9 cellular contexts compared by ENCODE assay signal in genomic region chr20:54475334-54476287, GRCh38. TPM values are rescaled to one million over a fixed set of nuclear protein-coding genes. Genes with fewer than 3 reads are reported as not detected.
DNase-seq lines count a peak whose midpoint lies in the region; ATAC-seq, FAIRE-seq and TF ChIP-seq lines count a peak whose summit lies in the region.
"Had no signal": no experiment of that assay in that cellular context is flagged by ENCODE, and none has a peak within 500 bp of the region (broad histone marks: within the 10 kb centered on the region; RNA-seq: fewer than 3 reads in every experiment).

Gene DOK5, plus strand, starts transcription at chr20:54475593. Its CDS starts 354 bp downstream, at chr20:54475947.

- H3K27ac Mint-ChIP-seq in progenitor cell of endocrine pancreas = peak within 1 kb of the TSS; percentile 12
- H3K27ac Mint-ChIP-seq: activated B cell treated with CpG ODN at 0.5 μM for 24 hours had no signal

- no peak for ATAC-seq in HG02981 (IDR thresholded peaks at IDR 0.05; ENCODE audit: unreplicated experiment)

- H3K27me3 ChIP-seq in adipocyte (replicated peaks; ENCODE audit: control insufficient read depth, insufficient read depth, low read length) (no peaks in the 10 kb centered on the region), right atrium auricular region (no peaks in the 10 kb centered on the region)

- H3K36me3 Mint-ChIP-seq in progenitor cell of endocrine pancreas (ENCODE audit: insufficient read depth) = no peaks in the 10 kb centered on the region

- FAIRE-seq in RCC 7860 (lab: Jason Lieb, UNC) = no peak

- DNase-seq in ELF-1 (ENCODE audit: low read depth, low spot score) = peak; percentile 44
- peak; percentile 91 for DNase-seq in adipocyte (ENCODE audit: low read depth)
- DNase-seq in right atrium auricular region (ENCODE audit: low spot score) = peak; percentile 62
- DNase-seq in progenitor cell of endocrine pancreas (ENCODE audit: low spot score, unreplicated experiment) = peak; percentile 16
- DNase-seq in NCI-H2196 treated with DMSO at 0.1 percent for 48 hours (lab: John Stamatoyannopoulos, UW; ENCODE audit: unreplicated experiment) = no peak
- DNase-seq in RCC 7860 (ENCODE audit: low spot score) = no peak
- no peak for DNase-seq in stimulated activated naive CD4-positive, alpha-beta T cell (lab: John Stamatoyannopoulos, UW)
- DNase-seq: activated B cell treated with CpG ODN at 0.5 μM for 24 hours had no signal

- peak within 1 kb of the TSS; percentile 95 for H3K4me3 ChIP-seq in adipocyte (ENCODE audit: low read length)
- H3K4me3 ChIP-seq in right atrium auricular region = peak within 1 kb of the TSS; percentile 59 to 69

- peak within 1 kb of the TSS; percentile 84 for H3K9ac ChIP-seq in adipocyte (ENCODE audit: low read length)

- H3K4me1 ChIP-seq in adipocyte (ENCODE audit: control insufficient read depth, insufficient read depth, low read length) (peaks cover 19% of the 10 kb centered on the region), right atrium auricular region (peaks cover 0 to 14% of the 10 kb centered on the region in 2 donors)

- no peaks in the 10 kb centered on the region for H3K9me3 Mint-ChIP-seq in progenitor cell of endocrine pancreas (ENCODE audit: low read depth)

- H3K27me3 Mint-ChIP-seq in progenitor cell of endocrine pancreas = peaks cover 65% of the 10 kb centered on the region

- H3K27ac ChIP-seq in right atrium auricular region = peak within 1 kb of the TSS; percentile 73 to 84

- H3K9me3 ChIP-seq in adipocyte (ENCODE audit: control insufficient read depth, low read length) = no peaks in the 10 kb centered on the region
- no peaks in the 10 kb centered on the region for H3K9me3 ChIP-seq in right atrium auricular region

- peak within 1 kb of the TSS; percentile 80 for H3K4me3 Mint-ChIP-seq in progenitor cell of endocrine pancreas (ENCODE audit: low read depth)
- H3K4me3 Mint-ChIP-seq: activated B cell treated with CpG ODN at 0.5 μM for 24 hours had no signal

- H3K4me1 Mint-ChIP-seq in progenitor cell of endocrine pancreas (ENCODE audit: low read depth) = peaks cover 9% of the 10 kb centered on the region
- H3K4me1 Mint-ChIP-seq: activated B cell treated with CpG ODN at 0.5 μM for 24 hours had no signal

- TF ChIP-seq CTCF in right atrium auricular region (IDR thresholded peaks at IDR 0.05) (peak in 1 of 2 donors; percentile 11), progenitor cell of endocrine pancreas (IDR thresholded peaks at IDR 0.05; ENCODE audit: unreplicated experiment) (no peak)

- no peaks in the 10 kb centered on the region for H3K36me3 ChIP-seq in adipocyte (ENCODE audit: control insufficient read depth, insufficient read depth, low read length, severe bottlenecking)
- H3K36me3 ChIP-seq in right atrium auricular region = no peaks in the 10 kb centered on the region

RNA-seq across cellular contexts. Expression of gene DOK5, which starts in this region (rescaled TPM):
- total RNA-seq in right atrium auricular region (10 to 100 TPM; 11.6 to 16.9 TPM), progenitor cell of endocrine pancreas (0.24 and 0.33 TPM in 2 replicates)
- total RNA-seq: activated B cell treated with CpG ODN at 0.5 μM for 24 hours had no signal

Comparison
In these comparisons a context has a peak if more than half of its experiments do, and no peak if none do; other contexts are left out.
1. Peak in DNase-seq in progenitor cell of endocrine pancreas; RNA of the gene not detected or under 1 TPM.
2. DNase-seq: peak in ELF-1 (single experiment), adipocyte (single experiment) and right atrium auricular region (single experiment); none in NCI-H2196 treated with DMSO at 0.1 percent for 48 hours (single experiment), RCC 7860 (single experiment) and stimulated activated naive CD4-positive, alpha-beta T cell (0 of 6).